8 cellular contexts compared by ENCODE assay signal in the genomic region with DNA sequence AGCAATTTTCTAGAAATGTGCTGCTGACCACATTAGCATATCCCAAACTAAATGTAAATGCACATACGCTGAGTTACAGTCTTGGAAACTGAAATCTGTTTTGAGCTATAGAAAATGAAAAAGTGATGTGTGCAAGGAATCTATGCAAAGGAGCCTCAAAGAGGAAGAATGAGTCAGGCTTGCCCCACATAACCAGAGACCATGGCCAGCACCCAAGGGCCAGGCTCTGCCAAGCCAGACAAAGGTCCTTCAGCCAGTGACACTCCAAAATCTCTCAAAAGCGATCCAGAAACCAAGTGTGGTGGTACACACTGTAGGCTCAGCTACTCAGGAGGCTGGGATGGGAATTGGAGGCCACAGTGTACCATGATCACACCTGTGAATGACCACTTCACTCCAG.
DNase-seq lines count a peak whose midpoint lies in the region; ATAC-seq and TF ChIP-seq lines count a peak whose summit lies in the region.

No MANE protein-coding gene starts in this region.

- TF ChIP-seq POLR2A in sigmoid colon (IDR thresholded peaks at IDR 0.05) = no peak

- WGBS in sigmoid colon, 2 donors = 26 to 43% methylated on average over 2 of the region's 2 CpGs

- no peak overlapping the region for H2AFZ ChIP-seq in Karpas-422 (ENCODE audit: low read length)

- H3K4me2 ChIP-seq in Karpas-422 (ENCODE audit: low read depth, low read length, poor library complexity, severe bottlenecking) = peak overlapping the region; percentile 16

- H3K36me3 ChIP-seq in Karpas-422 (ENCODE audit: insufficient read depth, low read length) (no peaks in the 10 kb centered on the region), adipocyte (ENCODE audit: control insufficient read depth, insufficient read depth, low read length, severe bottlenecking) (no peaks in the 10 kb centered on the region), sigmoid colon (no peaks in the 10 kb centered on the region)

- no peak overlapping the region for H3K27ac ChIP-seq in Karpas-422 (ENCODE audit: low read length)
- H3K27ac ChIP-seq in sigmoid colon = peak overlapping the region in 1 of 4 donors; percentile 10

- H3K79me2 ChIP-seq in Karpas-422 (ENCODE audit: low read length) = no peaks in the 10 kb centered on the region

- no peaks in the 10 kb centered on the region for H3K9me2 ChIP-seq in Karpas-422 (replicated peaks; ENCODE audit: insufficient read depth, low read length)

- no peak for TF ChIP-seq EP300 in sigmoid colon (IDR thresholded peaks at IDR 0.05)

- no peaks in the 10 kb centered on the region for H3K9me3 ChIP-seq in Karpas-422 (ENCODE audit: low read length)
- H3K9me3 ChIP-seq in adipocyte (ENCODE audit: control insufficient read depth, low read length) = no peaks in the 10 kb centered on the region
- no peaks in the 10 kb centered on the region for H3K9me3 ChIP-seq in sigmoid colon

- H3K9ac ChIP-seq in Karpas-422 (ENCODE audit: low read length) (no peak overlapping the region), adipocyte (ENCODE audit: low read length) (peak overlapping the region; percentile 77)

- intact Hi-C loops in sigmoid colon (cut with DNase I) = no loop called here

- TF ChIP-seq CTCF in sigmoid colon (IDR thresholded peaks at IDR 0.05) = no peak

- H3K4me1 ChIP-seq in Karpas-422 (ENCODE audit: low read length) (peaks cover 8% of the 10 kb centered on the region), adipocyte (ENCODE audit: control insufficient read depth, insufficient read depth, low read length) (peaks cover 27% of the 10 kb centered on the region), sigmoid colon (peaks cover 0 to 10% (median 3%) of the 10 kb centered on the region in 4 donors)

- H3K27me3 ChIP-seq in Karpas-422 (ENCODE audit: low read length) = no peaks in the 10 kb centered on the region
- H3K27me3 ChIP-seq in adipocyte (replicated peaks; ENCODE audit: control insufficient read depth, insufficient read depth, low read length) = no peaks in the 10 kb centered on the region
- no peaks in the 10 kb centered on the region for H3K27me3 ChIP-seq in sigmoid colon

- H3K4me3 ChIP-seq in Karpas-422 (ENCODE audit: low read length) (no peak overlapping the region), adipocyte (ENCODE audit: low read length) (peak overlapping the region; percentile 49), sigmoid colon (no peak overlapping the region)

- H4K20me1 ChIP-seq in Karpas-422 (ENCODE audit: insufficient read depth, low read depth, low read length) = no peaks in the 10 kb centered on the region

- DNase-seq in Karpas-422 (no peak), adipocyte (ENCODE audit: low read depth) (peak; percentile 72), myocyte (ENCODE audit: low read depth) (peak; percentile 27), NCI-H1048 (lab: John Stamatoyannopoulos, UW) (no peak), iPS-NIHi7 (ENCODE audit: extremely low spot score) (no peak), sigmoid colon (no peak)

- peak; percentile 89 for ATAC-seq in GM18498 (IDR thresholded peaks at IDR 0.05; ENCODE audit: unreplicated experiment)
- ATAC-seq in GM21576 (IDR thresholded peaks at IDR 0.05; ENCODE audit: unreplicated experiment) = peak; percentile 96

Comparison
In these comparisons a context has a peak if more than half of its experiments do, and no peak if none do; other contexts are left out.
1. DNase-seq: peak in adipocyte (single experiment) and myocyte (single experiment); none in Karpas-422 (single experiment), NCI-H1048 (single experiment), iPS-NIHi7 (single experiment) and sigmoid colon (single experiment).